In the genomic region with DNA sequence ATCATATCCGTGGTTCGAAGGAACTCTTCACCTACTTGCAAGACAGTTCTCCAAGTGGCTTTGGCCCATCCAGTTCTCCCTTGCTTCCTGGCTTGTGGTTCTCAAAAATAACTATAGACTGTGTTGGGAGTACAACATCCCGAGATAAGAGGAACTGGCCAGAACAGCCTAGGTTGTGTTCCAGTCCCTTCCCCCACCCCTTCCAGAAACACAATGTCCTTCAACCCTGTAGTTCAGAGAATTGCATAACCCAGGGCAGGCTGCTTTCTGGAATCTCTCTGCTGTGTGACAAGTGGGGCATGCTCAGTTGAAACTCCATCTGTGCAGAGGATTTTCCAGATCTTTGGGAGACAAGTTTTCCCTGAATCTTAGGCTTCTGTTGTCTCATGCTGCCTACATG, we compare ENCODE assay signal across 19 cellular contexts.
DNase-seq lines count a peak whose midpoint lies in the region; ATAC-seq and TF ChIP-seq lines count a peak whose summit lies in the region.
"Had no signal": no experiment of that assay in that cellular context is flagged by ENCODE, and none has a peak within 500 bp of the region (broad histone marks: within the 10 kb centered on the region; RNA-seq: fewer than 3 reads in every experiment).

No MANE protein-coding gene starts in this region.

- H3K27me3 ChIP-seq in OCI-LY3 (ENCODE audit: low read depth, low read length) (no peaks in the 10 kb centered on the region), upper lobe of right lung (no peaks in the 10 kb centered on the region)
- H3K27me3 ChIP-seq: SJSA1 had no signal

- H3K4me3 ChIP-seq in OCI-LY3 (ENCODE audit: low read length) (no peak overlapping the region), upper lobe of right lung (no peak overlapping the region)
- H3K4me3 ChIP-seq: GM12878, GM23248, SJSA1 had no signal

- no peaks in the 10 kb centered on the region for H4K20me1 ChIP-seq in OCI-LY3 (ENCODE audit: insufficient read depth, low read length)

- ATAC-seq in upper lobe of right lung (peak; percentile 61), GM18868 (IDR thresholded peaks at IDR 0.05; ENCODE audit: unreplicated experiment) (no peak)
- ATAC-seq: GM12878 had no signal

- H3K4me1 ChIP-seq in OCI-LY3 (ENCODE audit: low read length): no peaks in the 10 kb centered on the region
- H3K4me1 ChIP-seq in upper lobe of right lung: no peaks in the 10 kb centered on the region
- H3K4me1 ChIP-seq: SJSA1 had no signal

- peak; percentile 88 for DNase-seq in amniotic epithelial cell (ENCODE audit: low read depth)
- DNase-seq in islet precursor cell: peak; percentile 53
- no peak for DNase-seq in upper lobe of right lung
- DNase-seq in SHP77 treated with DMSO at 0.1 percent for 48 hours (lab: John Stamatoyannopoulos, UW): no peak
- no peak for DNase-seq in activated T-cell treated with anti-CD3 and anti-CD28 coated beads for 4 hours
- DNase-seq in DMS53 (lab: John Stamatoyannopoulos, UW): no peak
- DNase-seq: ACHN, DMS 273 treated with DMSO at 0.1 percent for 48 hours, GF-D8, GM23248, NCI-H1417, NCI-H187 treated with DMSO at 0.1 percent for 48 hours, NCI-H2227 treated with DMSO at 0.1 percent for 48 hours, NCI-H510A treated with DMSO at 0.1 percent for 48 hours had no signal

- intact Hi-C loops in upper lobe of right lung (cut with DNase I): no loop called here

- H3K79me2 ChIP-seq in OCI-LY3 (ENCODE audit: low read length): no peaks in the 10 kb centered on the region

- 0 out of 2 replicates have a peak overlapping the region, but pooled peaks have one; percentile 19 for H2AFZ ChIP-seq in OCI-LY3 (ENCODE audit: low read depth, low read length)
- H2AFZ ChIP-seq: GM23248 had no signal

- H3K9ac ChIP-seq in OCI-LY3 (ENCODE audit: low read length): no peak overlapping the region
- H3K9ac ChIP-seq: GM23248 had no signal

- H3K9me3 ChIP-seq in OCI-LY3 (ENCODE audit: insufficient read depth, low read length) (no peaks in the 10 kb centered on the region), upper lobe of right lung (no peaks in the 10 kb centered on the region)
- H3K9me3 ChIP-seq: SJSA1 had no signal

- no peaks in the 10 kb centered on the region for H3K36me3 ChIP-seq in OCI-LY3 (replicated peaks; ENCODE audit: low read depth, low read length)
- H3K36me3 ChIP-seq in upper lobe of right lung: no peaks in the 10 kb centered on the region
- H3K36me3 ChIP-seq: SJSA1 had no signal

- H3K4me2 ChIP-seq in OCI-LY3 (ENCODE audit: low read length): no peak overlapping the region

- no peak for TF ChIP-seq CTCF in OCI-LY3 (IDR thresholded peaks at IDR 0.05; ENCODE audit: low read depth, low read length)
- no peak for TF ChIP-seq CTCF in upper lobe of right lung (IDR thresholded peaks at IDR 0.05)

- H3K27ac ChIP-seq in OCI-LY3 (ENCODE audit: low read length) (no peak overlapping the region), upper lobe of right lung (no peak overlapping the region)
- H3K27ac ChIP-seq: C4-2B, GM23248, SJSA1 had no signal

Comparison
In these comparisons a context has a peak if more than half of its experiments do, and no peak if none do; other contexts are left out.
1. DNase-seq: peak in amniotic epithelial cell (single experiment) and islet precursor cell (single experiment); none in upper lobe of right lung (single experiment), SHP77 treated with DMSO at 0.1 percent for 48 hours (single experiment), activated T-cell treated with anti-CD3 and anti-CD28 coated beads for 4 hours (single experiment) and DMS53 (single experiment).